11 cellular contexts compared by ENCODE assay signal in the genomic region with DNA sequence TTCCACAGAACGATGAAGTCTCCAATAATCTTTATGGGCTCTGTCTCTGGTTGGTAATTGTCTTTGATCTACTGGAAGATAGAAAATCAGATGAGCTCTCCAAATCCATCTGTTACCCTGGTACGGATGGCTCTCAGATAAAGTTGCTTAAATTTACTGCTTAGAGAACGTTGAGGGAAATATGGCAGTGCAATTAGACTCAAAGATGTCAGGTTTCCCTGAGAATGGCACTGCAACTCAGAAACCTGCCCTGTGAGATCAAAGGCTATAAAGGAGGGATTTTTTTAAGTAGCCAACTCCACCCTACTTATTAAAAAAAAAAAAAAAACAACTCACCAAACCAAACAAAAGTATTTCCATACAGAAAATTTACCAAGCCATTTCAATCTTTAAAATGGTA. TPM values are rescaled to one million over a fixed set of nuclear protein-coding genes. Genes with fewer than 3 reads are reported as not detected.
DNase-seq lines count a peak whose midpoint lies in the region; ATAC-seq, FAIRE-seq and TF ChIP-seq lines count a peak whose summit lies in the region.
"Had no signal": no experiment of that assay in that cellular context is flagged by ENCODE, and none has a peak within 500 bp of the region (broad histone marks: within the 10 kb centered on the region; RNA-seq: fewer than 3 reads in every experiment).

No MANE protein-coding gene starts in this region.

- intact Hi-C loops in OCI-LY7 (cut with micrococcal nuclease; ENCODE audit: unreplicated experiment) (loop anchor here (2.0 kb wide), 1 partner anchor 30 kb away; a partner anchor contains a TSS), posterior cingulate gyrus (cut with DNase I) (no loop called here)

- H3K4me2 ChIP-seq in DND-41 (ENCODE audit: insufficient read depth, low read length) = peak overlapping the region; percentile 86; the same call in 1 of the 2 replicates
- H3K4me2 ChIP-seq in OCI-LY7 (ENCODE audit: low read length) = peak overlapping the region; percentile 79

- H3K79me2 ChIP-seq in DND-41 (ENCODE audit: insufficient read depth, low read length) (no peaks in the 10 kb centered on the region), OCI-LY7 (ENCODE audit: insufficient read depth, low read depth, low read length) (peaks cover 41% of the 10 kb centered on the region)

- H3K27ac ChIP-seq in DND-41 (ENCODE audit: low read length) (no peak overlapping the region), OCI-LY7 (ENCODE audit: low read depth, low read length, poor library complexity, severe bottlenecking) (peak overlapping the region; percentile 92), skin epidermis (peak overlapping the region in 15 of 21 experiments; percentile 74 to 92 (median 86))
- H3K27ac ChIP-seq in effector memory CD4-positive, alpha-beta T cell (ENCODE audit: insufficient read depth, low read length, poor library complexity, severe bottlenecking) = peak overlapping the region; percentile 96

- H3K4me1 ChIP-seq in DND-41 (ENCODE audit: insufficient read depth, low read length) (peaks cover 67% of the 10 kb centered on the region), OCI-LY7 (ENCODE audit: insufficient read depth, low read length, poor library complexity, severe bottlenecking) (peaks cover 63% of the 10 kb centered on the region)
- peaks cover 19% of the 10 kb centered on the region for H3K4me1 ChIP-seq in effector memory CD4-positive, alpha-beta T cell (ENCODE audit: control insufficient read depth, insufficient read depth, low read length, poor library complexity, severe bottlenecking)
- H3K4me1 ChIP-seq: testis had no signal

- H2AFZ ChIP-seq in DND-41 (ENCODE audit: low read depth, low read length) (no peak overlapping the region), OCI-LY7 (ENCODE audit: low read length) (peak overlapping the region; percentile 48; the same call in 1 of the 2 replicates)

- POLR2A ChIA-PET in OCI-LY7 (lab: Charles Lee) (interaction anchor here (0.6 to 12.5 kb wide), 8 partner anchors 9 to 238 kb away, joined by 3 to 102 read pairs (median 4); no protein-coding TSS in a partner anchor), HEK293T (lab: Yijun Ruan, JAX) (no interaction called here)

- ATAC-seq in DND-41 (ENCODE audit: insufficient read depth, low read depth) = no peak
- ATAC-seq in GM18870 (IDR thresholded peaks at IDR 0.05; ENCODE audit: unreplicated experiment) = no peak

- no peaks in the 10 kb centered on the region for H3K36me3 ChIP-seq in DND-41 (ENCODE audit: insufficient read depth, low read length)
- peaks cover 18% of the 10 kb centered on the region; the same call in 1 of the 2 replicates for H3K36me3 ChIP-seq in OCI-LY7 (ENCODE audit: insufficient read depth, low read length)
- no peaks in the 10 kb centered on the region for H3K36me3 ChIP-seq in effector memory CD4-positive, alpha-beta T cell (ENCODE audit: control insufficient read depth, insufficient read depth, low read length)

- H3K9me3 ChIP-seq in DND-41 (ENCODE audit: insufficient read depth, low read length, severe bottlenecking) = no peaks in the 10 kb centered on the region
- H3K9me3 ChIP-seq in OCI-LY7 (ENCODE audit: low read length) = no peaks in the 10 kb centered on the region
- H3K9me3 ChIP-seq in effector memory CD4-positive, alpha-beta T cell (ENCODE audit: control insufficient read depth, low read length) = no peaks in the 10 kb centered on the region
- H3K9me3 ChIP-seq: testis had no signal

- no peaks in the 10 kb centered on the region for H3K9me2 ChIP-seq in OCI-LY7 (ENCODE audit: insufficient read depth, low read length)

- TF ChIP-seq CTCF in DND-41 (IDR thresholded peaks at IDR 0.05; ENCODE audit: borderline replicate concordance, extremely low read depth, low read length, poor library complexity, severe bottlenecking) (no peak), OCI-LY7 (conservative IDR thresholded peaks at IDR 0.05; ENCODE audit: low read length) (no peak)

- H3K9ac ChIP-seq in DND-41 (ENCODE audit: low read depth, low read length) = no peak overlapping the region

- H4K20me1 ChIP-seq in DND-41 (ENCODE audit: insufficient read depth, low read length) (no peaks in the 10 kb centered on the region), OCI-LY7 (ENCODE audit: insufficient read depth, low read length) (no peaks in the 10 kb centered on the region)

- no peak for FAIRE-seq in GM12892 (lab: Jason Lieb, UNC)
- FAIRE-seq: G401.6 had no signal

- DNase-seq in DND-41 (no peak), OCI-LY7 (ENCODE audit: low spot score) (peak; percentile 50), posterior cingulate gyrus (no peak), HEK293T (ENCODE audit: extremely low spot score) (no peak), GM12892 (ENCODE audit: insufficient read length) (no peak)
- no peak for DNase-seq in effector memory CD4-positive, alpha-beta T cell
- DNase-seq: activated gamma-delta T cell had no signal

- BruUV-seq in OCI-LY7 (replicated peaks; lab: Mats Ljungman, UMichigan) = TSS peak; percentile 97

- H3K27me3 ChIP-seq in DND-41 (ENCODE audit: insufficient read depth, low read length, poor library complexity) = no peaks in the 10 kb centered on the region
- H3K27me3 ChIP-seq in effector memory CD4-positive, alpha-beta T cell (replicated peaks; ENCODE audit: control insufficient read depth, insufficient read depth, low read length, poor library complexity, severe bottlenecking) = no peaks in the 10 kb centered on the region
- H3K27me3 ChIP-seq: testis had no signal

- TF ChIP-seq POLR2A in GM12892 (IDR thresholded peaks at IDR 0.05; ENCODE audit: low read depth, low read length) = no peak

- CTCF ChIA-PET in OCI-LY7 (lab: Charles Lee; ENCODE audit: unreplicated experiment) (interaction anchor here (2.2 kb wide), 1 partner anchor 22 kb away, joined by 8 read pairs; no protein-coding TSS in a partner anchor), HEK293T (lab: Yijun Ruan, JAX) (interaction anchor here (1.4 kb wide), 2 partner anchors 22 to 26 kb away, joined by 3 to 5 read pairs; no protein-coding TSS in a partner anchor)

- H3K4me3 ChIP-seq in DND-41 (ENCODE audit: low read depth in 1 of 2, low read length in 2 of 2) (no peak overlapping the region), OCI-LY7 (ENCODE audit: low read depth, low read length, poor library complexity, severe bottlenecking) (peak overlapping the region; percentile 91), skin epidermis (peak overlapping the region in 4 of 7 experiments; percentile 41 to 59 (median 50))
- peak overlapping the region; percentile 37 for H3K4me3 ChIP-seq in effector memory CD4-positive, alpha-beta T cell (ENCODE audit: insufficient read depth, low read depth, low read length, poor library complexity, severe bottlenecking)

TF ChIP-seq in HEK293T, 16 proteins besides CTCF, POLR2A, EP300 and RAD21:
- no peak for TF ChIP-seq FOXA1 (IDR thresholded peaks at IDR 0.05)
- no peak for TF ChIP-seq FOXM1 (IDR thresholded peaks at IDR 0.05; ENCODE audit: borderline replicate concordance)
- TF ChIP-seq, protein P1, sequence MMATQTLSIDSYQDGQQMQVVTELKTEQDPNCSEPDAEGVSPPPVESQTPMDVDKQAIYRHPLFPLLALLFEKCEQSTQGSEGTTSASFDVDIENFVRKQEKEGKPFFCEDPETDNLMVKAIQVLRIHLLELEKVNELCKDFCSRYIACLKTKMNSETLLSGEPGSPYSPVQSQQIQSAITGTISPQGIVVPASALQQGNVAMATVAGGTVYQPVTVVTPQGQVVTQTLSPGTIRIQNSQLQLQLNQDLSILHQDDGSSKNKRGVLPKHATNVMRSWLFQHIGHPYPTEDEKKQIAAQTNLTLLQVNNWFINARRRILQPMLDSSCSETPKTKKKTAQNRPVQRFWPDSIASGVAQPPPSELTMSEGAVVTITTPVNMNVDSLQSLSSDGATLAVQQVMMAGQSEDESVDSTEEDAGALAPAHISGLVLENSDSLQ (IDR thresholded peaks at IDR 0.05) = no peak
- no peak for TF ChIP-seq LEF1 (IDR thresholded peaks at IDR 0.05; ENCODE audit: borderline replicate concordance)
- TF ChIP-seq L3MBTL2 (conservative IDR thresholded peaks at IDR 0.05) = no peak
- no peak for TF ChIP-seq SUZ12 (IDR thresholded peaks at IDR 0.05)
- TF ChIP-seq ZNF384 (IDR thresholded peaks at IDR 0.05) = no peak
- TF ChIP-seq ELF4 (IDR thresholded peaks at IDR 0.05) = no peak
- no peak for TF ChIP-seq FOXK2 (IDR thresholded peaks at IDR 0.05)
- no peak for TF ChIP-seq BHLHE40 (IDR thresholded peaks at IDR 0.05; ENCODE audit: borderline replicate concordance)
- no peak for TF ChIP-seq HDGF (IDR thresholded peaks at IDR 0.05; ENCODE audit: borderline replicate concordance)
- TF ChIP-seq TARDBP (IDR thresholded peaks at IDR 0.05) = no peak
- no peak for TF ChIP-seq ARNT (IDR thresholded peaks at IDR 0.05)
- no peak for TF ChIP-seq CTBP1 (IDR thresholded peaks at IDR 0.05; ENCODE audit: borderline replicate concordance)
- TF ChIP-seq SP1 (IDR thresholded peaks at IDR 0.05) = no peak
- TF ChIP-seq NFRKB (IDR thresholded peaks at IDR 0.05) = no peak

RNA-seq across cellular contexts. Expression of a gene that starts 0.8 kb away (rescaled TPM):
- total RNA-seq in OCI-LY7 (2014; rRNA removed; shearing (Covaris generic)) = 23.0 and 27.2 TPM in 2 replicates
- 66.9 and 69.2 TPM in 2 replicates for total RNA-seq in OCI-LY7 (2022)
- polyA plus RNA-seq in GM12892 (2012; ENCODE audit: missing spikeins) = 109 TPM

RNA-seq across cellular contexts. Expression of a gene that starts 30.5 kb away (rescaled TPM):
- total RNA-seq in OCI-LY7 (2014; rRNA removed; shearing (Covaris generic)) = 32.6 and 38.0 TPM in 2 replicates
- 36.1 and 40.7 TPM in 2 replicates for total RNA-seq in OCI-LY7 (2022)
- polyA plus RNA-seq in GM12892 (2012; ENCODE audit: missing spikeins) = 37.2 TPM

Comparison
In these comparisons a context has a peak if more than half of its experiments do, and no peak if none do; other contexts are left out.
1. H3K4me3 ChIP-seq: peak in OCI-LY7 (single experiment), effector memory CD4-positive, alpha-beta T cell (single experiment) and skin epidermis (4 of 7); none in DND-41 (0 of 2).